Comparison of ENCODE assay signal across 8 cellular contexts in the genomic region with DNA sequence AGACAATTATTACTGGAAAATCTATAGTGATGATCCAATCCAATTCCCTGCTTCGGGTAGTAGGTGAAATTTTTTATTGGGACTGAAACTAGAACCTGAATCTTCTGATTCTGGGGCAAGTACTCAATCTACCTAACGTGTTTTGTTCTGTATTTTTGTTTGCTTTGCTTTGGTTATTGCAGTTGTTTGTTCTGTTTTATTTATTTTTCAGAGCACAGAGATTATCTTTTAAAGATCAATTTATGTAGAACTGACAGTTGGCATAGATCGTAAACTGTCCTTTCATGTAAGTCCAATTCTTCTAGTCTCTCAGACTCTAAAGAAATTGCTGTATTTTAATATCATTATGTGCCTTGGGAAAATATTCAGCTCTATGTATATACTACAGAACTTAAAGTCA.
"Had no signal": no experiment of that assay in that cellular context is flagged by ENCODE, and none has a peak within 500 bp of the region (broad histone marks: within the 10 kb centered on the region; RNA-seq: fewer than 3 reads in every experiment).

No MANE protein-coding gene starts in this region.

- H3K4me3 ChIP-seq: GM23248, GM23338, HAP-1 had no signal

- DNase-seq: GM23248, GOT3, H7, H9, HCEC 1CT, HFFc6 had no signal

- H3K27ac ChIP-seq: GM23248 had no signal
